8 cellular contexts compared by ENCODE assay signal in genomic region chr1:205285391-205286101, GRCh38.
DNase-seq lines count a peak whose midpoint lies in the region; ATAC-seq and TF ChIP-seq lines count a peak whose summit lies in the region.

No MANE protein-coding gene starts in this region.

- peak; percentile 14 for ATAC-seq in GM19468 (IDR thresholded peaks at IDR 0.05; ENCODE audit: extremely low read depth, unreplicated experiment)

- no peaks in the 10 kb centered on the region for H4K20me1 ChIP-seq in MM.1S (ENCODE audit: insufficient read depth, low read length)

- H3K4me2 ChIP-seq in MM.1S (ENCODE audit: low read depth, low read length), result peak overlapping the region; percentile 83

- TF ChIP-seq CTCF in MM.1S (IDR thresholded peaks at IDR 0.05; ENCODE audit: low read length), result no peak

- peaks cover 55% of the 10 kb centered on the region for H3F3A ChIP-seq in MM.1S (ENCODE audit: insufficient read depth, low read length)

- no peaks in the 10 kb centered on the region for H3K79me2 ChIP-seq in MM.1S (ENCODE audit: low read length)

- H3K36me3 ChIP-seq in MM.1S (replicated peaks; ENCODE audit: insufficient read depth, low read length), result no peaks in the 10 kb centered on the region

- H3K4me1 ChIP-seq in MM.1S (ENCODE audit: low read length), result peaks cover 62% of the 10 kb centered on the region

- DNase-seq in MM.1S, result peak; percentile 95
- DNase-seq in activated T-cell treated with anti-CD3 and anti-CD28 coated beads for 4 hours, result peak; percentile 21
- DNase-seq in germinal center (ENCODE audit: low spot score), result peak; percentile 58
- peak; percentile 28 for DNase-seq in stimulated activated CD4-positive, alpha-beta T cell treated with anti-CD3 and anti-CD28 coated beads, Interleukin-2, amount 100 ng/mL, for 4 hours (ENCODE audit: low read depth)
- DNase-seq in SKM-1 treated with dmso at 0.1 percent for 144 hours (lab: John Stamatoyannopoulos, UW; ENCODE audit: unreplicated experiment), result no peak
- no peak for DNase-seq in HCEC 1CT
- no peak for DNase-seq in OCI-M2 (lab: John Stamatoyannopoulos, UW; ENCODE audit: unreplicated experiment)

- no peak overlapping the region for H2AFZ ChIP-seq in MM.1S (ENCODE audit: low read length)

- no peaks in the 10 kb centered on the region for H3K27me3 ChIP-seq in MM.1S (replicated peaks; ENCODE audit: insufficient read depth, low read length)

- peak overlapping the region; percentile 69 for H3K9ac ChIP-seq in MM.1S (ENCODE audit: low read length)

- H3K4me3 ChIP-seq in MM.1S (ENCODE audit: low read length), result peak overlapping the region; percentile 41

- H3K9me3 ChIP-seq in MM.1S (replicated peaks; ENCODE audit: insufficient read depth, low read length), result no peaks in the 10 kb centered on the region

- peak overlapping the region; percentile 97 for H3K27ac ChIP-seq in MM.1S (ENCODE audit: low read length)

- H3K9me2 ChIP-seq in MM.1S (replicated peaks; ENCODE audit: insufficient read depth, low read length), result no peaks in the 10 kb centered on the region

Comparison
In these comparisons a context has a peak if more than half of its experiments do, and no peak if none do; other contexts are left out.
1. DNase-seq: peak in MM.1S (single experiment), activated T-cell treated with anti-CD3 and anti-CD28 coated beads for 4 hours (single experiment), germinal center (single experiment) and stimulated activated CD4-positive, alpha-beta T cell treated with anti-CD3 and anti-CD28 coated beads, Interleukin-2, amount 100 ng/mL, for 4 hours (single experiment); none in SKM-1 treated with dmso at 0.1 percent for 144 hours (single experiment), HCEC 1CT (single experiment) and OCI-M2 (single experiment).